In the genomic region with DNA sequence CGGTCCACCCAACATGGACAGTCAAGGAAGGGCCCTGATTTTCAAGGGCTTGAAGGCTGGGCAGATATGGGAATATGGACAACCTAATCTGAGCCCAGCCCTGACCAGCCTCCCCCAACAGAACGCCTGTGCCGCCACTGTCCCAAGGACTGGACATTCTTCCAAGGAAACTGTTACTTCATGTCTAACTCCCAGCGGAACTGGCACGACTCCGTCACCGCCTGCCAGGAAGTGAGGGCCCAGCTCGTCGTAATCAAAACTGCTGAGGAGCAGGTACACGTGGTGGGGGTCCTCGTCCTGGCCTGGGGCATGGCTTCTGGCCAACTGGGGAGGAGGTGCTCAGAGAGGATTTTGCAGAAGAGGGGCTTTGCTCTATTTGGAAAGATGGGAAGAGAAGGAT, we compare ENCODE assay signal across 34 cellular contexts. TPM values are rescaled to one million over a fixed set of nuclear protein-coding genes. Genes with fewer than 3 reads are reported as not detected.
"Had no signal": no experiment of that assay in that cellular context is flagged by ENCODE, and none has a peak within 500 bp of the region (broad histone marks: within the 10 kb centered on the region; RNA-seq: fewer than 3 reads in every experiment).

No MANE protein-coding gene starts in this region.

- H3K36me3 ChIP-seq: ascending aorta, cardiac muscle cell had no signal

- H3K4me1 Mint-ChIP-seq: activated CD4-positive, alpha-beta memory T cell treated with anti-CD3 and anti-CD28 coated beads, Interleukin-2, amount 10 ng/mL, durations not matched to agents 7 days and 5 days; activated CD4-positive, alpha-beta T cell treated with anti-CD3 and anti-CD28 coated beads, Interleukin-2, amount 10 ng/mL, durations not matched to agents 7 days and 5 days; activated naive CD4-positive, alpha-beta T cell treated with anti-CD3 and anti-CD28 coated beads, Interleukin-2, amount 10 ng/mL, durations not matched to agents 7 days and 5 days; activated naive CD8-positive, alpha-beta T cell treated with anti-CD3 and anti-CD28 coated beads, Interleukin-2, amount 10 ng/mL, durations not matched to agents 7 days and 5 days; brain; central memory CD8-positive, alpha-beta T cell had no signal

- H3K27me3 ChIP-seq: ascending aorta had no signal

- H3K27ac ChIP-seq: ascending aorta, cardiac muscle cell, VCaP had no signal

- DNase-seq: activated B cell treated with CpG ODN at 0.5 μM for 24 hours; activated CD4-positive, alpha-beta memory T cell treated with anti-CD3 and anti-CD28 coated beads, Interleukin-2, amount 10 ng/mL, durations not matched to agents 7 days and 5 days; activated CD4-positive, alpha-beta T cell treated with anti-CD3 and anti-CD28 coated beads for 36 hours; activated CD4-positive, alpha-beta T cell treated with anti-CD3 and anti-CD28 coated beads for 48 hours; activated CD4-positive, alpha-beta T cell treated with anti-CD3 and anti-CD28 coated beads, Interleukin-2, amount 10 ng/mL, durations not matched to agents 7 days and 5 days; activated CD4-positive, alpha-beta T cell treated with anti-CD3 and anti-CD28 coated beads, Interleukin-2, amount 50 U/mL, for 48 hours; activated CD4-positive, CD25-positive, alpha-beta regulatory T cell treated with anti-CD3 and anti-CD28 coated beads, Interleukin-2, amount 50 U/mL, for 72 hours; activated CD8-positive, alpha-beta memory T cell treated with anti-CD3 and anti-CD28 coated beads for 24 hours; activated CD8-positive, alpha-beta memory T cell treated with anti-CD3 and anti-CD28 coated beads, Interleukin-2, amount 10 ng/mL, durations not matched to agents 7 days and 5 days; activated CD8-positive, alpha-beta memory T cell treated with anti-CD3 and anti-CD28 coated beads, Interleukin-2, amount 50 U/mL, for 48 hours; activated CD8-positive, alpha-beta T cell treated with anti-CD3 and anti-CD28 coated beads, Interleukin-2, amount 10 ng/mL, durations not matched to agents 7 days and 5 days; activated effector memory CD4-positive, alpha-beta T cell treated with Interleukin-2 at 50 U/mL for 16 hours; activated gamma-delta T cell; activated naive CD4-positive, alpha-beta T cell treated with anti-CD3 and anti-CD28 coated beads, Interleukin-2, amount 10 ng/mL, durations not matched to agents 7 days and 5 days; activated naive CD4-positive, alpha-beta T cell treated with Interleukin-2 at 50 U/mL for 16 hours; activated naive CD8-positive, alpha-beta T cell treated with anti-CD3 and anti-CD28 coated beads, Interleukin-2, amount 10 ng/mL, durations not matched to agents 7 days and 5 days; activated naive CD8-positive, alpha-beta T cell treated with anti-CD3 and anti-CD28 coated beads, Interleukin-2, amount 50 U/mL, for 24 hours; amygdala; anterior cingulate cortex; cerebellar nuclear complex; T-cell; T-helper 2 cell; T-helper 9 cell had no signal

- H3K4me1 ChIP-seq: ascending aorta had no signal

- H3K27me3 Mint-ChIP-seq: activated naive CD4-positive, alpha-beta T cell treated with anti-CD3 and anti-CD28 coated beads, Interleukin-2, amount 50 U/mL, for 24 hours had no signal

- H3K36me3 Mint-ChIP-seq: activated CD8-positive, alpha-beta memory T cell treated with anti-CD3 and anti-CD28 coated beads, Interleukin-2, amount 10 ng/mL, durations not matched to agents 7 days and 5 days; activated naive CD4-positive, alpha-beta T cell treated with anti-CD3 and anti-CD28 coated beads, Interleukin-2, amount 10 ng/mL, durations not matched to agents 7 days and 5 days; activated naive CD4-positive, alpha-beta T cell treated with anti-CD3 and anti-CD28 coated beads, Interleukin-2, amount 50 U/mL, for 24 hours; activated naive CD8-positive, alpha-beta T cell; activated naive CD8-positive, alpha-beta T cell treated with anti-CD3 and anti-CD28 coated beads, Interleukin-2, amount 10 ng/mL, durations not matched to agents 7 days and 5 days; brain; T-cell had no signal

- H3K9me3 Mint-ChIP-seq: activated B cell treated with CpG ODN at 0.5 μM for 24 hours; activated CD4-positive, alpha-beta memory T cell treated with anti-CD3 and anti-CD28 coated beads, Interleukin-2, amount 10 ng/mL, durations not matched to agents 7 days and 5 days; activated CD4-positive, alpha-beta T cell treated with anti-CD3 and anti-CD28 coated beads, Interleukin-2, amount 10 ng/mL, durations not matched to agents 7 days and 5 days; activated naive CD4-positive, alpha-beta T cell treated with anti-CD3 and anti-CD28 coated beads, Interleukin-2, amount 50 U/mL, for 24 hours; activated naive CD8-positive, alpha-beta T cell treated with anti-CD3 and anti-CD28 coated beads, Interleukin-2, amount 50 U/mL, for 24 hours; activated T-helper 2 cell treated with anti-CD3 and anti-CD28 coated beads, Interferon-gamma antibody, Interleukin-2, Interleukin-4, amounts not matched to agents 10 μg/mL and 5 μg/mL and 100 μg/mL, durations not matched to agents 14 hours and 24 hours and 36 hours; central memory CD8-positive, alpha-beta T cell; T-cell; T-helper 2 cell treated with Interferon-gamma antibody and Interleukin-4, amounts not matched to agents 5 μg/mL and 100 μg/mL, for 36 hours had no signal

- H3K4me3 Mint-ChIP-seq: activated B cell treated with CpG ODN at 0.5 μM for 24 hours; activated CD4-positive, alpha-beta memory T cell treated with anti-CD3 and anti-CD28 coated beads, Interleukin-2, amount 10 ng/mL, durations not matched to agents 7 days and 5 days; activated CD4-positive, alpha-beta T cell treated with anti-CD3 and anti-CD28 coated beads for 36 hours; activated CD4-positive, alpha-beta T cell treated with anti-CD3 and anti-CD28 coated beads, Interleukin-2, amount 10 ng/mL, durations not matched to agents 7 days and 5 days; activated CD8-positive, alpha-beta memory T cell treated with anti-CD3 and anti-CD28 coated beads, Interleukin-2, amount 10 ng/mL, durations not matched to agents 7 days and 5 days; activated CD8-positive, alpha-beta T cell treated with anti-CD3 and anti-CD28 coated beads, Interleukin-2, amount 10 ng/mL, durations not matched to agents 7 days and 5 days; activated naive CD4-positive, alpha-beta T cell treated with anti-CD3 and anti-CD28 coated beads, Interleukin-2, amount 10 ng/mL, durations not matched to agents 7 days and 5 days; activated naive CD4-positive, alpha-beta T cell treated with anti-CD3 and anti-CD28 coated beads, Interleukin-2, amount 50 U/mL, for 24 hours; activated naive CD8-positive, alpha-beta T cell; activated naive CD8-positive, alpha-beta T cell treated with anti-CD3 and anti-CD28 coated beads, Interleukin-2, amount 10 ng/mL, durations not matched to agents 7 days and 5 days; activated naive CD8-positive, alpha-beta T cell treated with anti-CD3 and anti-CD28 coated beads, Interleukin-2, amount 50 U/mL, for 24 hours; brain; central memory CD8-positive, alpha-beta T cell; T-cell; T-helper 2 cell treated with Interferon-gamma antibody and Interleukin-4, amounts not matched to agents 5 μg/mL and 100 μg/mL, for 36 hours had no signal

- H3K27ac Mint-ChIP-seq: activated B cell treated with CpG ODN at 0.5 μM for 24 hours; activated CD4-positive, alpha-beta memory T cell treated with anti-CD3 and anti-CD28 coated beads, Interleukin-2, amount 10 ng/mL, durations not matched to agents 7 days and 5 days; activated CD4-positive, alpha-beta T cell treated with anti-CD3 and anti-CD28 coated beads for 36 hours; activated CD4-positive, alpha-beta T cell treated with anti-CD3 and anti-CD28 coated beads, Interleukin-2, amount 10 ng/mL, durations not matched to agents 7 days and 5 days; activated CD8-positive, alpha-beta memory T cell treated with anti-CD3 and anti-CD28 coated beads, Interleukin-2, amount 10 ng/mL, durations not matched to agents 7 days and 5 days; activated CD8-positive, alpha-beta T cell treated with anti-CD3 and anti-CD28 coated beads, Interleukin-2, amount 10 ng/mL, durations not matched to agents 7 days and 5 days; activated naive CD4-positive, alpha-beta T cell treated with anti-CD3 and anti-CD28 coated beads, Interleukin-2, amount 10 ng/mL, durations not matched to agents 7 days and 5 days; activated naive CD4-positive, alpha-beta T cell treated with anti-CD3 and anti-CD28 coated beads, Interleukin-2, amount 50 U/mL, for 24 hours; activated naive CD8-positive, alpha-beta T cell; activated naive CD8-positive, alpha-beta T cell treated with anti-CD3 and anti-CD28 coated beads, Interleukin-2, amount 10 ng/mL, durations not matched to agents 7 days and 5 days; activated naive CD8-positive, alpha-beta T cell treated with anti-CD3 and anti-CD28 coated beads, Interleukin-2, amount 50 U/mL, for 24 hours; activated T-helper 2 cell treated with anti-CD3 and anti-CD28 coated beads, Interferon-gamma antibody, Interleukin-2, Interleukin-4, amounts not matched to agents 10 μg/mL and 5 μg/mL and 100 μg/mL, durations not matched to agents 14 hours and 24 hours and 36 hours; brain; T-cell; T-helper 2 cell treated with Interferon-gamma antibody and Interleukin-4, amounts not matched to agents 5 μg/mL and 100 μg/mL, for 36 hours had no signal

- ATAC-seq: activated CD4-positive, alpha-beta T cell treated with anti-CD3 and anti-CD28 coated beads for 36 hours; activated CD8-positive, alpha-beta memory T cell treated with anti-CD3 and anti-CD28 coated beads, Interleukin-2, amount 10 ng/mL, durations not matched to agents 7 days and 5 days; activated CD8-positive, alpha-beta T cell treated with anti-CD3 and anti-CD28 coated beads, Interleukin-2, amount 10 ng/mL, durations not matched to agents 7 days and 5 days; activated naive CD8-positive, alpha-beta T cell treated with anti-CD3 and anti-CD28 coated beads, Interleukin-2, amount 50 U/mL, for 24 hours; T-cell had no signal

- H3K4me3 ChIP-seq: ascending aorta, cardiac muscle cell had no signal

- H3K9me3 ChIP-seq: ascending aorta had no signal

RNA-seq across cellular contexts. Expression of a gene that starts 3.5 kb away (rescaled TPM):
- total RNA-seq: activated CD4-positive, alpha-beta memory T cell treated with anti-CD3 and anti-CD28 coated beads, Interleukin-2, amount 10 ng/mL, durations not matched to agents 7 days and 5 days; activated CD4-positive, alpha-beta T cell treated with anti-CD3 and anti-CD28 coated beads for 36 hours; activated CD4-positive, alpha-beta T cell treated with anti-CD3 and anti-CD28 coated beads, Interleukin-2, amount 10 ng/mL, durations not matched to agents 7 days and 5 days; activated CD8-positive, alpha-beta memory T cell treated with anti-CD3 and anti-CD28 coated beads, Interleukin-2, amount 10 ng/mL, durations not matched to agents 7 days and 5 days; activated CD8-positive, alpha-beta T cell treated with anti-CD3 and anti-CD28 coated beads, Interleukin-2, amount 10 ng/mL, durations not matched to agents 7 days and 5 days; activated naive CD8-positive, alpha-beta T cell treated with anti-CD3 and anti-CD28 coated beads, Interleukin-2, amount 10 ng/mL, durations not matched to agents 7 days and 5 days; activated T-helper 2 cell treated with anti-CD3 and anti-CD28 coated beads, Interferon-gamma antibody, Interleukin-2, Interleukin-4, amounts not matched to agents 10 μg/mL and 5 μg/mL and 100 μg/mL, durations not matched to agents 14 hours and 24 hours and 36 hours; ascending aorta; bronchial epithelial cell; T-helper 1 cell treated with Interleukin-12 subunit alpha and Interleukin-12 subunit beta and Interleukin-4 antibody, amounts not matched to agents 30 ng/mL and 1 ng/mL, for 36 hours had no signal

RNA-seq across cellular contexts. Expression of a gene that starts 19.2 kb away (rescaled TPM):
- total RNA-seq: activated CD4-positive, alpha-beta memory T cell treated with anti-CD3 and anti-CD28 coated beads, Interleukin-2, amount 10 ng/mL, durations not matched to agents 7 days and 5 days; activated CD4-positive, alpha-beta T cell treated with anti-CD3 and anti-CD28 coated beads for 36 hours; activated CD4-positive, alpha-beta T cell treated with anti-CD3 and anti-CD28 coated beads, Interleukin-2, amount 10 ng/mL, durations not matched to agents 7 days and 5 days; activated CD8-positive, alpha-beta memory T cell treated with anti-CD3 and anti-CD28 coated beads, Interleukin-2, amount 10 ng/mL, durations not matched to agents 7 days and 5 days; activated CD8-positive, alpha-beta T cell treated with anti-CD3 and anti-CD28 coated beads, Interleukin-2, amount 10 ng/mL, durations not matched to agents 7 days and 5 days; activated T-helper 2 cell treated with anti-CD3 and anti-CD28 coated beads, Interferon-gamma antibody, Interleukin-2, Interleukin-4, amounts not matched to agents 10 μg/mL and 5 μg/mL and 100 μg/mL, durations not matched to agents 14 hours and 24 hours and 36 hours; bronchial epithelial cell; cardiac muscle cell; T-helper 1 cell treated with Interleukin-12 subunit alpha and Interleukin-12 subunit beta and Interleukin-4 antibody, amounts not matched to agents 30 ng/mL and 1 ng/mL, for 36 hours had no signal

RNA-seq across cellular contexts. Expression of a gene that starts 34.6 kb away (rescaled TPM):
- total RNA-seq: activated CD4-positive, alpha-beta memory T cell treated with anti-CD3 and anti-CD28 coated beads, Interleukin-2, amount 10 ng/mL, durations not matched to agents 7 days and 5 days; activated CD4-positive, alpha-beta T cell treated with anti-CD3 and anti-CD28 coated beads for 36 hours; activated CD4-positive, alpha-beta T cell treated with anti-CD3 and anti-CD28 coated beads, Interleukin-2, amount 10 ng/mL, durations not matched to agents 7 days and 5 days; activated CD8-positive, alpha-beta memory T cell treated with anti-CD3 and anti-CD28 coated beads, Interleukin-2, amount 10 ng/mL, durations not matched to agents 7 days and 5 days; activated CD8-positive, alpha-beta T cell treated with anti-CD3 and anti-CD28 coated beads, Interleukin-2, amount 10 ng/mL, durations not matched to agents 7 days and 5 days; activated naive CD8-positive, alpha-beta T cell treated with anti-CD3 and anti-CD28 coated beads, Interleukin-2, amount 10 ng/mL, durations not matched to agents 7 days and 5 days; activated T-helper 2 cell treated with anti-CD3 and anti-CD28 coated beads, Interferon-gamma antibody, Interleukin-2, Interleukin-4, amounts not matched to agents 10 μg/mL and 5 μg/mL and 100 μg/mL, durations not matched to agents 14 hours and 24 hours and 36 hours; bronchial epithelial cell; cardiac muscle cell; T-cell; T-helper 1 cell treated with Interleukin-12 subunit alpha and Interleukin-12 subunit beta and Interleukin-4 antibody, amounts not matched to agents 30 ng/mL and 1 ng/mL, for 36 hours had no signal
